26 cellular contexts compared by ENCODE assay signal in genomic region chr6:72365773-72366172, GRCh38.
DNase-seq lines count a peak whose midpoint lies in the region; ATAC-seq, FAIRE-seq and TF ChIP-seq lines count a peak whose summit lies in the region.
"Had no signal": no experiment of that assay in that cellular context is flagged by ENCODE, and none has a peak within 500 bp of the region (broad histone marks: within the 10 kb centered on the region; RNA-seq: fewer than 3 reads in every experiment).

No MANE protein-coding gene starts in this region.

- TF ChIP-seq CTCF in smooth muscle cell (IDR thresholded peaks at IDR 0.05; ENCODE audit: borderline replicate concordance, insufficient read depth, poor library complexity, severe bottlenecking) = no peak
- TF ChIP-seq CTCF in pancreas (IDR thresholded peaks at IDR 0.05) = no peak

- peaks cover 13% of the 10 kb centered on the region for H3K4me1 ChIP-seq in smooth muscle cell (ENCODE audit: low read depth)
- H3K4me1 ChIP-seq in pancreas = no peaks in the 10 kb centered on the region
- H3K4me1 ChIP-seq: Caco-2 had no signal

- no peak overlapping the region for H2AFZ ChIP-seq in smooth muscle cell (ENCODE audit: low read depth)

- 67% methylated on average over 4 of the region's 4 CpGs for WGBS in smooth muscle cell (ENCODE audit: low lambda C conversion rate)
- WGBS in pancreas, 2 donors = 67% methylated on average over 4 of the region's 4 CpGs

- peak overlapping the region; percentile 15 for H3K4me2 ChIP-seq in smooth muscle cell
- H3K4me2 ChIP-seq: A549 had no signal

- no peaks in the 10 kb centered on the region for H3K79me2 ChIP-seq in smooth muscle cell (ENCODE audit: low read depth)

- FAIRE-seq in pancreas (lab: Jason Lieb, UNC) = no peak
- FAIRE-seq: A549, HepG2, RCC 7860 had no signal

- DNase-seq in smooth muscle cell (lab: John Stamatoyannopoulos, UW; ENCODE audit: unreplicated experiment) (no peak), pancreas (no peak), occipital lobe (lab: John Stamatoyannopoulos, UW) (no peak), mucosa of gallbladder (ENCODE audit: low spot score) (no peak)
- DNase-seq: Caco-2; CD4-positive, alpha-beta T cell; DMS153; GDM1; H7; HFFc6; KBM-7; NCI-H1105 treated with DMSO at 0.1 percent for 48 hours; NCI-H187; NCI-H2107; NCI-H2227 treated with DMSO at 0.1 percent for 48 hours; NCI-H510A treated with DMSO at 0.1 percent for 48 hours; NCI-H774; T-cell had no signal

- intact Hi-C loops in pancreas (cut with DNase I) = no loop called here

- H4K20me1 ChIP-seq in smooth muscle cell (ENCODE audit: low read depth) = no peaks in the 10 kb centered on the region

- H3K27ac ChIP-seq in smooth muscle cell (ENCODE audit: low read depth) = no peak overlapping the region
- no peak overlapping the region for H3K27ac ChIP-seq in pancreas
- H3K27ac ChIP-seq: A549 had no signal

- ATAC-seq in GM18519 (IDR thresholded peaks at IDR 0.05; ENCODE audit: low FRiP score, unreplicated experiment) (peak; percentile 46), GM19452 (IDR thresholded peaks at IDR 0.05; ENCODE audit: unreplicated experiment) (peak; percentile 54), HG02870 (IDR thresholded peaks at IDR 0.05; ENCODE audit: unreplicated experiment) (peak; percentile 51), pancreas (no peak)
- ATAC-seq: A549, HepG2, Right ventricle myocardium inferior, T-cell had no signal

- no peaks in the 10 kb centered on the region for H3F3A ChIP-seq in smooth muscle cell (ENCODE audit: low read depth)

- H3K4me3 ChIP-seq in smooth muscle cell (no peak overlapping the region), pancreas (no peak overlapping the region)
- H3K4me3 ChIP-seq: A549, SK-N-MC had no signal

- H3K36me3 ChIP-seq in smooth muscle cell (ENCODE audit: low read depth) (no peaks in the 10 kb centered on the region), pancreas (no peaks in the 10 kb centered on the region)

- H3K9me3 ChIP-seq in smooth muscle cell (replicated peaks; ENCODE audit: low read depth) (no peaks in the 10 kb centered on the region), pancreas (no peaks in the 10 kb centered on the region)
- H3K9me3 ChIP-seq: A549, Caco-2 had no signal

- no peaks in the 10 kb centered on the region for H3K27me3 ChIP-seq in smooth muscle cell (ENCODE audit: low read depth)
- H3K27me3 ChIP-seq in pancreas = no peaks in the 10 kb centered on the region

- H3K9ac ChIP-seq in smooth muscle cell (ENCODE audit: low read depth) = no peak overlapping the region

Comparison
In these comparisons a context has a peak if more than half of its experiments do, and no peak if none do; other contexts are left out.
1. ATAC-seq: peak in GM18519 (single experiment), GM19452 (single experiment) and HG02870 (single experiment); none in pancreas (0 of 4).